8 cellular contexts compared by ENCODE assay signal in genomic region chr15:22173029-22173998, GRCh38.
DNase-seq lines count a peak whose midpoint lies in the region; ATAC-seq, FAIRE-seq and TF ChIP-seq lines count a peak whose summit lies in the region.
"Not testable (repeated sequence)": the region's sequence is repeated elsewhere in the genome, so short reads cannot be mapped to it uniquely, and the experiment has no call there.

No MANE protein-coding gene starts in this region.

- H3K27ac ChIP-seq in heart left ventricle = not testable (repeated sequence)

- H3K4me1 ChIP-seq in heart left ventricle = not testable (repeated sequence)

- H3K9me3 Mint-ChIP-seq in activated B cell treated with CpG ODN at 0.5 μM for 24 hours; stimulated activated naive B cell treated with anti-CD40 and anti-IgM and Interleukin-4, amounts not matched to agents 10 μg/mL and 1 μg/mL and 100 μg/mL, for 72 hours: not testable (repeated sequence)

- H3K27me3 ChIP-seq in heart left ventricle = not testable (repeated sequence)

- H3K4me3 Mint-ChIP-seq in activated B cell treated with CpG ODN at 0.5 μM for 24 hours; stimulated activated naive B cell treated with anti-CD40 and anti-IgM and Interleukin-4, amounts not matched to agents 10 μg/mL and 1 μg/mL and 100 μg/mL, for 72 hours: not testable (repeated sequence)

- TF ChIP-seq CTCF in activated B cell treated with CpG ODN at 0.5 μM for 24 hours (IDR thresholded peaks at IDR 0.05); heart left ventricle (IDR thresholded peaks at IDR 0.05): not testable (repeated sequence)

- POLR2A ChIA-PET in activated B cell treated with CpG ODN at 0.5 μM for 24 hours (lab: Charles Lee) = not testable (repeated sequence)

- not testable (repeated sequence) for TF ChIP-seq POLR2A in heart left ventricle (IDR thresholded peaks at IDR 0.05)

- DNase-seq in GM19239 (ENCODE audit: insufficient read length, low spot score); activated B cell treated with CpG ODN at 0.5 μM for 24 hours; heart left ventricle; stimulated activated naive B cell treated with anti-CD40 and anti-IgM and Interleukin-4, amounts not matched to agents 10 μg/mL and 1 μg/mL and 100 μg/mL, for 72 hours: not testable (repeated sequence)

- H3K4me3 ChIP-seq in heart left ventricle = not testable (repeated sequence)

- ATAC-seq in GM18499 (IDR thresholded peaks at IDR 0.05; ENCODE audit: insufficient read depth, unreplicated experiment) (peak; percentile 52), GM21528 (IDR thresholded peaks at IDR 0.05; ENCODE audit: low FRiP score, unreplicated experiment) (peak; percentile 83), HG02884 (IDR thresholded peaks at IDR 0.05; ENCODE audit: unreplicated experiment) (peak; percentile 59), HG03196 (IDR thresholded peaks at IDR 0.05; ENCODE audit: unreplicated experiment) (peak; percentile 80), activated B cell treated with CpG ODN at 0.5 μM for 24 hours (ENCODE audit: low read depth) (peak; percentile 89), heart left ventricle (peak in 3 of 4 donors; percentile 52 to 60 (median 58))
- peak; percentile 93 to 94 for ATAC-seq in stimulated activated naive B cell treated with anti-CD40 and anti-IgM and Interleukin-4, amounts not matched to agents 10 μg/mL and 1 μg/mL and 100 μg/mL, for 72 hours (replicated peaks)

- H3K27ac Mint-ChIP-seq in activated B cell treated with CpG ODN at 0.5 μM for 24 hours; stimulated activated naive B cell treated with anti-CD40 and anti-IgM and Interleukin-4, amounts not matched to agents 10 μg/mL and 1 μg/mL and 100 μg/mL, for 72 hours: not testable (repeated sequence)

- CTCF ChIA-PET in activated B cell treated with CpG ODN at 0.5 μM for 24 hours (lab: Charles Lee) = not testable (repeated sequence)

- H3K27me3 Mint-ChIP-seq in activated B cell treated with CpG ODN at 0.5 μM for 24 hours; stimulated activated naive B cell treated with anti-CD40 and anti-IgM and Interleukin-4, amounts not matched to agents 10 μg/mL and 1 μg/mL and 100 μg/mL, for 72 hours: not testable (repeated sequence)

- H3K4me1 Mint-ChIP-seq in activated B cell treated with CpG ODN at 0.5 μM for 24 hours; stimulated activated naive B cell treated with anti-CD40 and anti-IgM and Interleukin-4, amounts not matched to agents 10 μg/mL and 1 μg/mL and 100 μg/mL, for 72 hours: not testable (repeated sequence)

- not testable (repeated sequence) for H3K36me3 Mint-ChIP-seq in activated B cell treated with CpG ODN at 0.5 μM for 24 hours (ENCODE audit: low read depth); stimulated activated naive B cell treated with anti-CD40 and anti-IgM and Interleukin-4, amounts not matched to agents 10 μg/mL and 1 μg/mL and 100 μg/mL, for 72 hours

- H3K9me3 ChIP-seq in heart left ventricle = not testable (repeated sequence)

- not testable (repeated sequence) for H3K36me3 ChIP-seq in heart left ventricle

- WGBS in heart left ventricle, 4 donors = no CpG with 5 or more reads among the region's 19 CpGs

- peak; percentile 99 for FAIRE-seq in GM19239 (lab: Jason Lieb, UNC)

- intact Hi-C loops in activated B cell treated with CpG ODN at 0.5 μM for 24 hours (cut with micrococcal nuclease); heart left ventricle (cut with DNase I): not testable (repeated sequence)
